8 cellular contexts compared by ENCODE assay signal in genomic region chr5:151080620-151081425, GRCh38. TPM values are rescaled to one million over a fixed set of nuclear protein-coding genes. Genes with fewer than 3 reads are reported as not detected.
DNase-seq lines count a peak whose midpoint lies in the region; ATAC-seq and TF ChIP-seq lines count a peak whose summit lies in the region.

Gene TNIP1, minus strand, starts transcription at chr5:151081034. Its CDS starts 15,939 bp downstream, at chr5:151065095.

- H3K4me1 ChIP-seq in body of pancreas = peaks cover 75% of the 10 kb centered on the region

- peak; percentile 73 to 89 (median 85) for TF ChIP-seq POLR2A in body of pancreas (IDR thresholded peaks at IDR 0.05)

- no peaks in the 10 kb centered on the region for H3K27me3 ChIP-seq in body of pancreas

- no peak; the same call in 1 of the 2 replicates for TF ChIP-seq CTCF in 22Rv1 (IDR thresholded peaks at IDR 0.05)
- no peak for TF ChIP-seq CTCF in body of pancreas (IDR thresholded peaks at IDR 0.05)

- DNase-seq in NCI-H2107 (lab: John Stamatoyannopoulos, UW) = peak; percentile 7
- peak; percentile 93 for DNase-seq in UCSD-AML1 (lab: John Stamatoyannopoulos, UW; ENCODE audit: unreplicated experiment)
- peak; percentile 92 to 94 (median 94) for DNase-seq in body of pancreas
- no peak for DNase-seq in skeletal muscle cell (ENCODE audit: low read depth)

- ATAC-seq in GM18508 (IDR thresholded peaks at IDR 0.05; ENCODE audit: insufficient read depth, unreplicated experiment) (peak; percentile 40), HG02973 (IDR thresholded peaks at IDR 0.05; ENCODE audit: unreplicated experiment) (peak; percentile 67), body of pancreas (peak; percentile 92)

- H3K27ac ChIP-seq in 22Rv1 = peak within 1 kb of the TSS; percentile 58
- peak within 1 kb of the TSS; percentile 94 to 97 (median 96) for H3K27ac ChIP-seq in body of pancreas

- H3K4me3 ChIP-seq in body of pancreas (peak within 1 kb of the TSS; percentile 65 to 74), iPS-11a (ENCODE audit: low read depth, low read length) (peak within 1 kb of the TSS; percentile 78), skeletal muscle cell (ENCODE audit: low read depth, low read length) (peak within 1 kb of the TSS; percentile 87)

- no peaks in the 10 kb centered on the region for H3K36me3 ChIP-seq in body of pancreas (replicated peaks in 1 of 2; ENCODE audit: insufficient read depth in 1 of 2, low read depth in 2 of 2)

- 0% methylated on average over 25 to 74 of the region's 84 CpGs for WGBS in body of pancreas, 2 donors

- intact Hi-C loops in body of pancreas (cut with DNase I) = no loop called here

- no peaks in the 10 kb centered on the region for H3K9me3 ChIP-seq in body of pancreas

RNA-seq across cellular contexts. Expression of gene TNIP1, which starts in this region (rescaled TPM):
- total RNA-seq in body of pancreas = 100 to 1,000 TPM in 1 of 2 donors, 10 to 100 TPM in 1; 89.3 to 111 TPM

Comparison
In these comparisons a context has a peak if more than half of its experiments do, and no peak if none do; other contexts are left out.
1. ATAC-seq: peak in every context shown above with its lines; median percentile 92 in body of pancreas; 67 in HG02973; 40 in GM18508.